21 cellular contexts compared by ENCODE assay signal in the genomic region with DNA sequence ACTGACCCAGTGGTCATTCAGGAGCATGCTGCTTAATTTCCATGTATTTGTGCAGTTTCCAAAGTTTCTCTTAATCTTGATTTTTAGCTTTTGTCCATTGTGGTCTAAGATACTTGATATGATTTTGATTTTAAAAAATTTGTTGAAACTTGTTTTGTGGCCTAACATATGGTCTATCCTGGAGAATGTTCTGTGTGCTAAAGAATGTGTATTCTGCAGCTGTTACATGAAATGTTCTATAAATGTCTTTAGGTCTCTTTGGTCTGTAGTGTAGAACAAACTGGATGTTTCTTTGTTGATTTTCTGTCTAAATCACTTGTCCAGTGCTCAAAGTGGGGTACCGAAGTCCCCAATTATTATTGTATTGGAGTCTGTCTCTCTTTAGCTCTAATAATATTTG.
"Had no signal": no experiment of that assay in that cellular context is flagged by ENCODE, and none has a peak within 500 bp of the region (broad histone marks: within the 10 kb centered on the region; RNA-seq: fewer than 3 reads in every experiment).

No MANE protein-coding gene starts in this region.

- H3K4me3 ChIP-seq: colonic mucosa, esophagus squamous epithelium, gastroesophageal sphincter, heart left ventricle, hepatocyte, left lung, lower lobe of right lung, mucosa of descending colon had no signal

- H3K9me3 ChIP-seq: colonic mucosa, mucosa of descending colon had no signal

- H2AFZ ChIP-seq: hepatocyte had no signal

- H3K27me3 ChIP-seq: colonic mucosa, esophagus squamous epithelium, gastroesophageal sphincter, heart left ventricle, hepatocyte, left lung had no signal

- H3K36me3 ChIP-seq: colonic mucosa, left lung had no signal

- ATAC-seq: effector memory CD8-positive, alpha-beta T cell; esophagus mucosa; gastroesophageal sphincter; heart left ventricle; left cardiac atrium; left lung; left ventricle myocardium superior; lower lobe of right lung; mucosa of descending colon had no signal

- H3K4me2 ChIP-seq: hepatocyte had no signal

- H3K27ac ChIP-seq: colonic mucosa, epithelial cell of prostate, esophagus squamous epithelium, gastroesophageal sphincter, heart left ventricle, hepatocyte, left lung, lower lobe of right lung had no signal

- DNase-seq: colonic mucosa; cortex of kidney; effector CD8-positive, alpha-beta T cell; effector memory CD8-positive, alpha-beta T cell; endodermal cell; erythroblast; esophagus squamous epithelium; foreskin fibroblast; heart left ventricle; hypothalamus; left cardiac atrium; left lung; left ventricle myocardium superior; lower lobe of right lung; mesenchymal stem cell; mucosa of descending colon; naive B cell had no signal

- H3K4me1 ChIP-seq: colonic mucosa, esophagus squamous epithelium, gastroesophageal sphincter, heart left ventricle, left lung, lower lobe of right lung had no signal
